1 cellular context compared by ENCODE assay signal in genomic region chr15:80902298-80902801, GRCh38.
TF ChIP-seq lines count a peak whose summit lies in the region.

No MANE protein-coding gene starts in this region.

TF ChIP-seq in K562, 482 proteins besides CTCF, POLR2A, EP300 and RAD21 (continued from another document and continues in another):
- TF ChIP-seq, protein P1, sequence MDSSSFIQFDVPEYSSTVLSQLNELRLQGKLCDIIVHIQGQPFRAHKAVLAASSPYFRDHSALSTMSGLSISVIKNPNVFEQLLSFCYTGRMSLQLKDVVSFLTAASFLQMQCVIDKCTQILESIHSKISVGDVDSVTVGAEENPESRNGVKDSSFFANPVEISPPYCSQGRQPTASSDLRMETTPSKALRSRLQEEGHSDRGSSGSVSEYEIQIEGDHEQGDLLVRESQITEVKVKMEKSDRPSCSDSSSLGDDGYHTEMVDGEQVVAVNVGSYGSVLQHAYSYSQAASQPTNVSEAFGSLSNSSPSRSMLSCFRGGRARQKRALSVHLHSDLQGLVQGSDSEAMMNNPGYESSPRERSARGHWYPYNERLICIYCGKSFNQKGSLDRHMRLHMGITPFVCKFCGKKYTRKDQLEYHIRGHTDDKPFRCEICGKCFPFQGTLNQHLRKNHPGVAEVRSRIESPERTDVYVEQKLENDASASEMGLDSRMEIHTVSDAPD (CRISPR knock-in tag; IDR thresholded peaks at IDR 0.05), result no peak
- TF ChIP-seq PML (IDR thresholded peaks at IDR 0.05; ENCODE audit: low read length), result peak; percentile 48; the same call in 1 of the 2 replicates
- TF ChIP-seq VEZF1 (CRISPR knock-in tag; IDR thresholded peaks at IDR 0.05), result peak; percentile 47; the same call in 1 of the 2 replicates
- no peak for TF ChIP-seq ZNF133 (CRISPR knock-in tag; IDR thresholded peaks at IDR 0.05)
- TF ChIP-seq CREB1 (IDR thresholded peaks at IDR 0.05), result 0 out of 2 replicates have a peak, but pooled peaks have one; percentile 26
- no peak for TF ChIP-seq CREB1 (CRISPR knock-in tag; IDR thresholded peaks at IDR 0.05)
- TF ChIP-seq RBBP5 (IDR thresholded peaks at IDR 0.05; ENCODE audit: borderline replicate concordance, insufficient read depth, low read length, poor library complexity, severe bottlenecking), result no peak
- TF ChIP-seq TAF15 (IDR thresholded peaks at IDR 0.05; ENCODE audit: low read depth, low read length), result no peak
- TF ChIP-seq JUND (IDR thresholded peaks at IDR 0.05; ENCODE audit: borderline replicate concordance, low read depth, low read length), result peak; percentile 48; the same call in 1 of the 2 replicates
- peak; percentile 37; the same call in 1 of the 3 replicates for TF ChIP-seq JUND (tag; IDR thresholded peaks at IDR 0.05; ENCODE audit: borderline replicate concordance, low read depth, low read length)
- peak; percentile 45; the same call in 1 of the 2 replicates for TF ChIP-seq DMBX1 (CRISPR knock-in tag; IDR thresholded peaks at IDR 0.05; ENCODE audit: borderline replicate concordance)
- no peak for TF ChIP-seq SAFB (IDR thresholded peaks at IDR 0.05; ENCODE audit: borderline replicate concordance, low read depth, low read length)
- TF ChIP-seq SMAD2 (IDR thresholded peaks at IDR 0.05; ENCODE audit: low read depth, low read length), result no peak
- no peak for TF ChIP-seq GABPB2 (CRISPR knock-in tag; conservative IDR thresholded peaks at IDR 0.05)
- TF ChIP-seq SAFB2 (IDR thresholded peaks at IDR 0.05; ENCODE audit: borderline replicate concordance, low read depth, low read length, severe bottlenecking), result no peak
- TF ChIP-seq MAZ (CRISPR knock-in tag; conservative IDR thresholded peaks at IDR 0.05 in 1 of 2, IDR thresholded peaks at IDR 0.05 in 1 of 2), result peak in 1 of 2 experiments; percentile 53; a peak in 1 of 4 replicates
- 0 out of 2 replicates have a peak, but pooled peaks have one; percentile 55 for TF ChIP-seq RUNX1 (IDR thresholded peaks at IDR 0.05; ENCODE audit: low read depth)
- peak; percentile 91 for TF ChIP-seq CCNT2 (IDR thresholded peaks at IDR 0.05; ENCODE audit: borderline replicate concordance, extremely low read depth, insufficient read length, low read depth, low read length)
- peak; percentile 52 for TF ChIP-seq BHLHE40 (IDR thresholded peaks at IDR 0.05; ENCODE audit: low read length)
- no peak for TF ChIP-seq KLF6 (CRISPR knock-in tag; IDR thresholded peaks at IDR 0.05; ENCODE audit: borderline replicate concordance)
- TF ChIP-seq, protein P2, sequence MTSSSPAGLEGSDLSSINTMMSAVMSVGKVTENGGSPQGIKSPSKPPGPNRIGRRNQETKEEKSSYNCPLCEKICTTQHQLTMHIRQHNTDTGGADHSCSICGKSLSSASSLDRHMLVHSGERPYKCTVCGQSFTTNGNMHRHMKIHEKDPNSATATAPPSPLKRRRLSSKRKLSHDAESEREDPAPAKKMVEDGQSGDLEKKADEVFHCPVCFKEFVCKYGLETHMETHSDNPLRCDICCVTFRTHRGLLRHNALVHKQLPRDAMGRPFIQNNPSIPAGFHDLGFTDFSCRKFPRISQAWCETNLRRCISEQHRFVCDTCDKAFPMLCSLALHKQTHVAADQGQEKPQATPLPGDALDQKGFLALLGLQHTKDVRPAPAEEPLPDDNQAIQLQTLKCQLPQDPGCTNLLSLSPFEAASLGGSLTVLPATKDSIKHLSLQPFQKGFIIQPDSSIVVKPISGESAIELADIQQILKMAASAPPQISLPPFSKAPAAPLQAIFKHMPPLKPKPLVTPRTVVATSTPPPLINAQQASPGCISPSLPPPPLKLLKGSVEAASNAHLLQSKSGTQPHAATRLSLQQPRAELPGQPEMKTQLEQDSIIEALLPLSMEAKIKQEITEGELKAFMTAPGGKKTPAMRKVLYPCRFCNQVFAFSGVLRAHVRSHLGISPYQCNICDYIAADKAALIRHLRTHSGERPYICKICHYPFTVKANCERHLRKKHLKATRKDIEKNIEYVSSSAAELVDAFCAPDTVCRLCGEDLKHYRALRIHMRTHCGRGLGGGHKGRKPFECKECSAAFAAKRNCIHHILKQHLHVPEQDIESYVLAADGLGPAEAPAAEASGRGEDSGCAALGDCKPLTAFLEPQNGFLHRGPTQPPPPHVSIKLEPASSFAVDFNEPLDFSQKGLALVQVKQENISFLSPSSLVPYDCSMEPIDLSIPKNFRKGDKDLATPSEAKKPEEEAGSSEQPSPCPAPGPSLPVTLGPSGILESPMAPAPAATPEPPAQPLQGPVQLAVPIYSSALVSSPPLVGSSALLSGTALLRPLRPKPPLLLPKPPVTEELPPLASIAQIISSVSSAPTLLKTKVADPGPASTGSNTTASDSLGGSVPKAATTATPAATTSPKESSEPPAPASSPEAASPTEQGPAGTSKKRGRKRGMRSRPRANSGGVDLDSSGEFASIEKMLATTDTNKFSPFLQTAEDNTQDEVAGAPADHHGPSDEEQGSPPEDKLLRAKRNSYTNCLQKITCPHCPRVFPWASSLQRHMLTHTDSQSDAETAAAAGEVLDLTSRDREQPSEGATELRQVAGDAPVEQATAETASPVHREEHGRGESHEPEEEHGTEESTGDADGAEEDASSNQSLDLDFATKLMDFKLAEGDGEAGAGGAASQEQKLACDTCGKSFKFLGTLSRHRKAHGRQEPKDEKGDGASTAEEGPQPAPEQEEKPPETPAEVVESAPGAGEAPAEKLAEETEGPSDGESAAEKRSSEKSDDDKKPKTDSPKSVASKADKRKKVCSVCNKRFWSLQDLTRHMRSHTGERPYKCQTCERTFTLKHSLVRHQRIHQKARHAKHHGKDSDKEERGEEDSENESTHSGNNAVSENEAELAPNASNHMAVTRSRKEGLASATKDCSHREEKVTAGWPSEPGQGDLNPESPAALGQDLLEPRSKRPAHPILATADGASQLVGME (CRISPR knock-in tag; IDR thresholded peaks at IDR 0.05), result peak; percentile 97
- no peak for TF ChIP-seq TSC22D4 (tag; IDR thresholded peaks at IDR 0.05)
- TF ChIP-seq MECOM (CRISPR knock-in tag; IDR thresholded peaks at IDR 0.05), result peak; percentile 89
- no peak for TF ChIP-seq ZNF79 (CRISPR knock-in tag; IDR thresholded peaks at IDR 0.05; ENCODE audit: low read depth)
- no peak for TF ChIP-seq PCBP2 (IDR thresholded peaks at IDR 0.05; ENCODE audit: low read depth, low read length, poor library complexity, severe bottlenecking)
- TF ChIP-seq KLF1 (tag; IDR thresholded peaks at IDR 0.05), result no peak
- TF ChIP-seq, protein P3, sequence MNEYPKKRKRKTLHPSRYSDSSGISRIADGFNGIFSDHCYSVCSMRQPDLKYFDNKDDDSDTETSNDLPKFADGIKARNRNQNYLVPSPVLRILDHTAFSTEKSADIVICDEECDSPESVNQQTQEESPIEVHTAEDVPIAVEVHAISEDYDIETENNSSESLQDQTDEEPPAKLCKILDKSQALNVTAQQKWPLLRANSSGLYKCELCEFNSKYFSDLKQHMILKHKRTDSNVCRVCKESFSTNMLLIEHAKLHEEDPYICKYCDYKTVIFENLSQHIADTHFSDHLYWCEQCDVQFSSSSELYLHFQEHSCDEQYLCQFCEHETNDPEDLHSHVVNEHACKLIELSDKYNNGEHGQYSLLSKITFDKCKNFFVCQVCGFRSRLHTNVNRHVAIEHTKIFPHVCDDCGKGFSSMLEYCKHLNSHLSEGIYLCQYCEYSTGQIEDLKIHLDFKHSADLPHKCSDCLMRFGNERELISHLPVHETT (CRISPR knock-in tag; conservative IDR thresholded peaks at IDR 0.05 in 1 of 2, IDR thresholded peaks at IDR 0.05 in 1 of 2), result no peak
- no peak; the same call in 1 of the 2 replicates for TF ChIP-seq TFAP4 (CRISPR knock-in tag; IDR thresholded peaks at IDR 0.05; ENCODE audit: borderline replicate concordance)
- peak; percentile 74 for TF ChIP-seq MTA2 (IDR thresholded peaks at IDR 0.05; ENCODE audit: low read depth)
- no peak for TF ChIP-seq ZNF77 (CRISPR knock-in tag; IDR thresholded peaks at IDR 0.05)
- no peak for TF ChIP-seq BDP1 (IDR thresholded peaks at IDR 0.05; ENCODE audit: insufficient read depth, insufficient read length)
- no peak for TF ChIP-seq ID3 (CRISPR knock-in tag; IDR thresholded peaks at IDR 0.05)
- no peak for TF ChIP-seq ID3 (tag; IDR thresholded peaks at IDR 0.05)
- TF ChIP-seq CEBPB (tag; IDR thresholded peaks at IDR 0.05), result no peak
- TF ChIP-seq NCOR1 (IDR thresholded peaks at IDR 0.05), result peak; percentile 91
- TF ChIP-seq ZNF766 (CRISPR knock-in tag; conservative IDR thresholded peaks at IDR 0.05), result no peak
- TF ChIP-seq NFIC (IDR thresholded peaks at IDR 0.05), result peak; percentile 71
- peak; percentile 73 for TF ChIP-seq SOX6 (IDR thresholded peaks at IDR 0.05)
- TF ChIP-seq TBP (optimal IDR thresholded peaks at IDR 0.05; ENCODE audit: low read depth, low read length), result no peak
- no peak for TF ChIP-seq ZNF830 (CRISPR knock-in tag; IDR thresholded peaks at IDR 0.05)
- peak; percentile 89; the same call in 1 of the 2 replicates for TF ChIP-seq ZEB2 (IDR thresholded peaks at IDR 0.05)
- TF ChIP-seq, protein P4, sequence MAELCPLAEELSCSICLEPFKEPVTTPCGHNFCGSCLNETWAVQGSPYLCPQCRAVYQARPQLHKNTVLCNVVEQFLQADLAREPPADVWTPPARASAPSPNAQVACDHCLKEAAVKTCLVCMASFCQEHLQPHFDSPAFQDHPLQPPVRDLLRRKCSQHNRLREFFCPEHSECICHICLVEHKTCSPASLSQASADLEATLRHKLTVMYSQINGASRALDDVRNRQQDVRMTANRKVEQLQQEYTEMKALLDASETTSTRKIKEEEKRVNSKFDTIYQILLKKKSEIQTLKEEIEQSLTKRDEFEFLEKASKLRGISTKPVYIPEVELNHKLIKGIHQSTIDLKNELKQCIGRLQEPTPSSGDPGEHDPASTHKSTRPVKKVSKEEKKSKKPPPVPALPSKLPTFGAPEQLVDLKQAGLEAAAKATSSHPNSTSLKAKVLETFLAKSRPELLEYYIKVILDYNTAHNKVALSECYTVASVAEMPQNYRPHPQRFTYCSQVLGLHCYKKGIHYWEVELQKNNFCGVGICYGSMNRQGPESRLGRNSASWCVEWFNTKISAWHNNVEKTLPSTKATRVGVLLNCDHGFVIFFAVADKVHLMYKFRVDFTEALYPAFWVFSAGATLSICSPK (IDR thresholded peaks at IDR 0.05; ENCODE audit: borderline replicate concordance), result no peak
- no peak for TF ChIP-seq BCLAF1 (IDR thresholded peaks at IDR 0.05; ENCODE audit: borderline replicate concordance in 1 of 2, control insufficient read depth in 1 of 2, low read depth in 2 of 2, low read length in 1 of 2)
- no peak for TF ChIP-seq POLR3A (IDR thresholded peaks at IDR 0.05; ENCODE audit: borderline replicate concordance, extremely low read depth, insufficient read depth, insufficient read length)
- TF ChIP-seq, protein P5, sequence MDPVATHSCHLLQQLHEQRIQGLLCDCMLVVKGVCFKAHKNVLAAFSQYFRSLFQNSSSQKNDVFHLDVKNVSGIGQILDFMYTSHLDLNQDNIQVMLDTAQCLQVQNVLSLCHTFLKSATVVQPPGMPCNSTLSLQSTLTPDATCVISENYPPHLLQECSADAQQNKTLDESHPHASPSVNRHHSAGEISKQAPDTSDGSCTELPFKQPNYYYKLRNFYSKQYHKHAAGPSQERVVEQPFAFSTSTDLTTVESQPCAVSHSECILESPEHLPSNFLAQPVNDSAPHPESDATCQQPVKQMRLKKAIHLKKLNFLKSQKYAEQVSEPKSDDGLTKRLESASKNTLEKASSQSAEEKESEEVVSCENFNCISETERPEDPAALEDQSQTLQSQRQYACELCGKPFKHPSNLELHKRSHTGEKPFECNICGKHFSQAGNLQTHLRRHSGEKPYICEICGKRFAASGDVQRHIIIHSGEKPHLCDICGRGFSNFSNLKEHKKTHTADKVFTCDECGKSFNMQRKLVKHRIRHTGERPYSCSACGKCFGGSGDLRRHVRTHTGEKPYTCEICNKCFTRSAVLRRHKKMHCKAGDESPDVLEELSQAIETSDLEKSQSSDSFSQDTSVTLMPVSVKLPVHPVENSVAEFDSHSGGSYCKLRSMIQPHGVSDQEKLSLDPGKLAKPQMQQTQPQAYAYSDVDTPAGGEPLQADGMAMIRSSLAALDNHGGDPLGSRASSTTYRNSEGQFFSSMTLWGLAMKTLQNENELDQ (CRISPR knock-in tag; IDR thresholded peaks at IDR 0.05; ENCODE audit: borderline replicate concordance), result no peak
- peak; percentile 69; the same call in 1 of the 2 replicates for TF ChIP-seq RB1 (IDR thresholded peaks at IDR 0.05; ENCODE audit: low read depth)
- TF ChIP-seq TOE1 (IDR thresholded peaks at IDR 0.05; ENCODE audit: borderline replicate concordance), result no peak
- no peak for TF ChIP-seq TOE1 (CRISPR knock-in tag; IDR thresholded peaks at IDR 0.05; ENCODE audit: borderline replicate concordance, low read depth)
